21 cellular contexts compared by ENCODE assay signal in genomic region chr17:48150107-48150463, GRCh38. TPM values are rescaled to one million over a fixed set of nuclear protein-coding genes. Genes with fewer than 3 reads are reported as not detected.
A peak's percentile ranks its signal among the peaks of the same experiment; 100 is the strongest.
DNase-seq lines count a peak whose midpoint lies in the region; ATAC-seq and TF ChIP-seq lines count a peak whose summit lies in the region.
"Had no signal": no experiment of that assay in that cellular context is flagged by ENCODE, and none has a peak within 500 bp of the region (broad histone marks: within the 10 kb centered on the region; RNA-seq: fewer than 3 reads in every experiment).

No MANE protein-coding gene starts in this region.

- no peaks in the 10 kb centered on the region for H3K9me3 ChIP-seq in T-helper 17 cell (ENCODE audit: control insufficient read depth, low read length, poor library complexity, severe bottlenecking)
- H3K9me3 ChIP-seq: BE2C; BLaER1 treated with 17β-estradiol and CSF1 and Interleukin-3, amounts not matched to agents 10 nM and 100 nM had no signal

- H3K4me1 Mint-ChIP-seq in T-helper 17 cell (peaks cover 6% of the 10 kb centered on the region), mesothelial cell of epicardium (peaks cover 76% of the 10 kb centered on the region)

- no peak overlapping the region for H3K4me3 Mint-ChIP-seq in T-helper 17 cell
- no peak overlapping the region for H3K4me3 Mint-ChIP-seq in mesothelial cell of epicardium
- H3K4me3 Mint-ChIP-seq: CD4-positive, alpha-beta T cell; CD8-positive, alpha-beta memory T cell; H9 had no signal

- ATAC-seq in T-helper 17 cell, result no peak
- ATAC-seq: GM12878, HCT116 had no signal

- H3K27ac Mint-ChIP-seq in T-helper 17 cell (peak overlapping the region; percentile 62), mesothelial cell of epicardium (peak overlapping the region; percentile 90)
- H3K27ac Mint-ChIP-seq: CD14-positive monocyte, H9 had no signal

- DNase-seq in NCI-H1092 treated with DMSO at 0.1 percent for 48 hours (lab: John Stamatoyannopoulos, UW), result peak; percentile 87
- DNase-seq in NCI-H1092 (lab: John Stamatoyannopoulos, UW), result no peak
- DNase-seq in T-helper 17 cell, result no peak
- DNase-seq in mesothelial cell of epicardium (ENCODE audit: low spot score in 2 of 2, unreplicated experiment in 2 of 2), result no peak
- DNase-seq in globus pallidus (ENCODE audit: low spot score), result no peak
- DNase-seq in effector CD4-positive, alpha-beta T cell, result no peak
- DNase-seq: ACHN; AML-193; BE2C; CD4-positive, alpha-beta T cell; CD8-positive, alpha-beta memory T cell; DMS 273 treated with DMSO at 0.1 percent for 48 hours; DMS79; EL; GDM1; GM23248 had no signal

- no peaks in the 10 kb centered on the region for H3K27me3 Mint-ChIP-seq in T-helper 17 cell
- peaks cover 3% of the 10 kb centered on the region for H3K27me3 Mint-ChIP-seq in mesothelial cell of epicardium (ENCODE audit: low read depth)
- H3K27me3 Mint-ChIP-seq: CD4-positive, alpha-beta T cell had no signal

- peaks cover 2% of the 10 kb centered on the region for H3K36me3 Mint-ChIP-seq in T-helper 17 cell (ENCODE audit: low read depth)
- H3K36me3 Mint-ChIP-seq in mesothelial cell of epicardium, result no peaks in the 10 kb centered on the region
- H3K36me3 Mint-ChIP-seq: CD14-positive monocyte had no signal

- no peaks in the 10 kb centered on the region for H3K9me3 Mint-ChIP-seq in mesothelial cell of epicardium
- H3K9me3 Mint-ChIP-seq: CD14-positive monocyte; CD4-positive, alpha-beta T cell; CD8-positive, alpha-beta memory T cell; H9 had no signal

- TF ChIP-seq CTCF in mesothelial cell of epicardium (IDR thresholded peaks at IDR 0.05; ENCODE audit: unreplicated experiment), result no peak

RNA-seq across cellular contexts. Expression of gene SNX11, which starts 42.5 kb away (rescaled TPM):
- total RNA-seq in T-helper 17 cell (10 to 100 TPM; 12.8 to 13.2 TPM), mesothelial cell of epicardium (16.2 to 20.1 TPM (median 18.4 TPM) in 3 replicates)

RNA-seq across cellular contexts. Expression of gene CBX1, which starts 48.8 kb away (rescaled TPM):
- total RNA-seq in T-helper 17 cell (10 to 100 TPM; 12.7 to 16.9 TPM), mesothelial cell of epicardium (142 to 145 TPM (median 143 TPM) in 3 replicates)
